11 cellular contexts compared by ENCODE assay signal in the genomic region with DNA sequence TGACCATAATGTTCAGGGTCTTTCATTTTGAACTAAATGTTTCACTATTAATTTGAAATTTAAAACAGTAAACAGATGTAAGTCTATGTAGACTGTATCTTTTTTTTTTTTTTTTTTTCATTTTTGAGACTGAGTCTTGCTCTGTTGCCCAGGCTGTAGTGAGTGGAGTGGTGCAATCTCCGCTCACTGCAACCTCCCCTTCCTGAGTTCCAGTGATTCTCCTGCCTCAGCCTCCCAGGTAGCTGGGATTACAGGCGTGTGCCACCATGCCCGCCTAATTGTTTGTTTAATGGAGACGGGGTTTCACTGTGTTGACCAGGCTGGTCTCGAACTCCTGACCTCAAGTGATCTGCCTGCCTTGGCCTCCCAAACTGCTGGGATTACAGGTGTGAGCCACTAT. TPM values are rescaled to one million over a fixed set of nuclear protein-coding genes. Genes with fewer than 3 reads are reported as not detected.
DNase-seq lines count a peak whose midpoint lies in the region; ATAC-seq and TF ChIP-seq lines count a peak whose summit lies in the region.
"Not testable (repeated sequence)": the region's sequence is repeated elsewhere in the genome, so short reads cannot be mapped to it uniquely, and the experiment has no call there.
"Had no signal": no experiment of that assay in that cellular context is flagged by ENCODE, and none has a peak within 500 bp of the region (broad histone marks: within the 10 kb centered on the region; RNA-seq: fewer than 3 reads in every experiment).

No MANE protein-coding gene starts in this region.

- not testable (repeated sequence) for H3K23me2 ChIP-seq in H9 (ENCODE audit: insufficient read length, low read depth, low read length, poor library complexity, severe bottlenecking)

- H3K4ac ChIP-seq in H9 (ENCODE audit: low read depth, low read length) = not testable (repeated sequence)

- POLR2A ChIA-PET in naive thymus-derived CD4-positive, alpha-beta T cell (lab: Charles Lee) = interaction anchor here (0.9 to 1.0 kb wide), 2 partner anchors 9 to 88 kb away, joined by 4 read pairs; no protein-coding TSS in a partner anchor

- not testable (repeated sequence) for H4K91ac ChIP-seq in H9 (ENCODE audit: insufficient read length, low read depth, low read length)

- not testable (repeated sequence) for H3K9me3 ChIP-seq in H9 (ENCODE audit: control insufficient read depth, low read depth, low read length); SU-DHL-6 (ENCODE audit: insufficient read depth, low read length); mammary epithelial cell (replicated peaks; ENCODE audit: insufficient read depth, low read length); naive thymus-derived CD4-positive, alpha-beta T cell (ENCODE audit: control insufficient read depth in 2 of 3, low read length in 3 of 3); smooth muscle cell (replicated peaks; ENCODE audit: low read depth)

- H4K20me1 ChIP-seq in H9 (ENCODE audit: control insufficient read depth, insufficient read depth, insufficient read length); SU-DHL-6 (ENCODE audit: low read depth, low read length); mammary epithelial cell (ENCODE audit: insufficient read depth, low read length): not testable (repeated sequence)
- H4K20me1 ChIP-seq in smooth muscle cell (ENCODE audit: low read depth) = peaks cover 100% of the 10 kb centered on the region

- not testable (repeated sequence) for H3K27me3 Mint-ChIP-seq in H9 (ENCODE audit: low read depth); activated T-helper 17 cell treated with anti-CD3 and anti-CD28 coated beads, Interleukin-2, amount 50 U/mL, for 72 hours; glutamatergic neuron (ENCODE audit: unreplicated experiment); naive thymus-derived CD4-positive, alpha-beta T cell

- CTCF ChIA-PET in mammary epithelial cell (lab: Charles Lee; ENCODE audit: low non-redundant PET) = not testable (repeated sequence)
- CTCF ChIA-PET in naive thymus-derived CD4-positive, alpha-beta T cell (lab: Charles Lee) = interaction anchor here (0.6 to 2.2 kb wide), 2 partner anchors 32 to 33 kb away, joined by 4 to 6 read pairs; no protein-coding TSS in a partner anchor

- dilution Hi-C loops in mammary epithelial cell (cut with HindIII; ENCODE audit: low sequenced_read_pairs) = not testable (repeated sequence)

- not testable (repeated sequence) for H3K9me2 ChIP-seq in SU-DHL-6 (replicated peaks; ENCODE audit: insufficient read depth, low read length)

- H3K9me3 Mint-ChIP-seq in H9; activated T-helper 17 cell treated with anti-CD3 and anti-CD28 coated beads, Interleukin-2, amount 50 U/mL, for 72 hours; glutamatergic neuron (ENCODE audit: unreplicated experiment); naive thymus-derived CD4-positive, alpha-beta T cell: not testable (repeated sequence)

- peaks cover 24% of the 10 kb centered on the region; the same call in 1 of the 2 replicates for H3K79me2 ChIP-seq in H9 (ENCODE audit: insufficient read depth, low read length)
- H3K79me2 ChIP-seq in SU-DHL-6 (ENCODE audit: insufficient read depth, low read length) = peaks cover 91% of the 10 kb centered on the region
- peaks cover 89% of the 10 kb centered on the region for H3K79me2 ChIP-seq in mammary epithelial cell (ENCODE audit: insufficient read depth, low read length)
- peaks cover 99% of the 10 kb centered on the region for H3K79me2 ChIP-seq in smooth muscle cell (ENCODE audit: low read depth)

- not testable (repeated sequence) for H3K4me3 ChIP-seq in SU-DHL-6 (ENCODE audit: insufficient read depth, low read length, poor library complexity, severe bottlenecking); mammary epithelial cell (replicated peaks in 1 of 3; ENCODE audit: insufficient read depth in 1 of 3, low read depth in 2 of 3, low read length in 3 of 3); naive thymus-derived CD4-positive, alpha-beta T cell (ENCODE audit: low read length)
- H3K4me3 ChIP-seq in smooth muscle cell = peak overlapping the region; percentile 28

- not testable (repeated sequence) for H4K5ac ChIP-seq in H9 (ENCODE audit: insufficient read length, low read depth, low read length)

- BruUV-seq in mammary epithelial cell (replicated peaks; lab: Mats Ljungman, UMichigan) = not testable (repeated sequence)

- H3K27ac ChIP-seq in H9 (ENCODE audit: insufficient read length, low read depth, low read length); SU-DHL-6 (ENCODE audit: low read depth, low read length); mammary epithelial cell (ENCODE audit: insufficient read depth, low read depth, low read length): not testable (repeated sequence)
- H3K27ac ChIP-seq in naive thymus-derived CD4-positive, alpha-beta T cell (ENCODE audit: low read depth, low read length) = peak overlapping the region; percentile 56
- H3K27ac ChIP-seq in smooth muscle cell (ENCODE audit: low read depth) = peak overlapping the region; percentile 55

- no CpG with 5 or more reads among the region's 5 CpGs for WGBS in H9 (ENCODE audit: extremely low coverage, insufficient read length, low lambda C conversion rate)
- 92% methylated on average over 5 of the region's 5 CpGs for WGBS in mammary epithelial cell (ENCODE audit: low coverage, missing lambda C conversion rate)
- 97% methylated on average over 5 of the region's 5 CpGs for WGBS in smooth muscle cell (ENCODE audit: low lambda C conversion rate)

- not testable (repeated sequence) for H3K14ac ChIP-seq in H9 (ENCODE audit: insufficient read depth, low read length)

- H3K23ac ChIP-seq in H9 (ENCODE audit: insufficient read length, low read depth, low read length) = not testable (repeated sequence)

- peak overlapping the region in 1 of 3 experiments; percentile 73; a peak in 2 of 7 replicates for H3K27ac Mint-ChIP-seq in H9
- peak overlapping the region; percentile 35 for H3K27ac Mint-ChIP-seq in activated T-helper 17 cell treated with anti-CD3 and anti-CD28 coated beads, Interleukin-2, amount 50 U/mL, for 72 hours
- H3K27ac Mint-ChIP-seq in glutamatergic neuron (ENCODE audit: unreplicated experiment) = not testable (repeated sequence)
- H3K27ac Mint-ChIP-seq in naive thymus-derived CD4-positive, alpha-beta T cell = peak overlapping the region in 6 of 9 donors; percentile 25 to 77 (median 62)

- not testable (repeated sequence) for H3K18ac ChIP-seq in H9 (ENCODE audit: insufficient read length, low read depth, low read length)

- H3K4me3 Mint-ChIP-seq in H9 (peak overlapping the region; percentile 15 to 25; a peak in 1 of 5 replicates), glutamatergic neuron (ENCODE audit: unreplicated experiment) (peak overlapping the region; percentile 49)
- peak overlapping the region; percentile 67 for H3K4me3 Mint-ChIP-seq in activated T-helper 17 cell treated with anti-CD3 and anti-CD28 coated beads, Interleukin-2, amount 50 U/mL, for 72 hours
- H3K4me3 Mint-ChIP-seq in naive thymus-derived CD4-positive, alpha-beta T cell = peak overlapping the region; percentile 64 to 89 (median 77)

- not testable (repeated sequence) for H3K27me3 ChIP-seq in H9 (ENCODE audit: insufficient read depth, low read length); SU-DHL-6 (ENCODE audit: low read length); mammary epithelial cell (ENCODE audit: insufficient read depth, low read length); naive thymus-derived CD4-positive, alpha-beta T cell (ENCODE audit: control insufficient read depth in 2 of 2, insufficient read depth in 2 of 2, low read length in 2 of 2); smooth muscle cell (ENCODE audit: low read depth)

- not testable (repeated sequence) for H2AK5ac ChIP-seq in H9 (ENCODE audit: insufficient read length, low read length)

- in situ Hi-C loops in mammary epithelial cell (cut with MboI; ENCODE audit: low sequenced_read_pairs in 2 of 2) = not testable (repeated sequence)

- not testable (repeated sequence) for DNase-seq in H9; mammary epithelial cell; glutamatergic neuron; naive thymus-derived CD4-positive, alpha-beta T cell; smooth muscle cell (lab: John Stamatoyannopoulos, UW; ENCODE audit: unreplicated experiment)

- not testable (repeated sequence) for ATAC-seq in activated T-helper 17 cell treated with anti-CD3 and anti-CD28 coated beads, Interleukin-2, amount 50 U/mL, for 72 hours (replicated peaks); naive thymus-derived CD4-positive, alpha-beta T cell

- H3K4me2 ChIP-seq in H9 (ENCODE audit: insufficient read depth, insufficient read length, low read length) = not testable (repeated sequence)
- H3K4me2 ChIP-seq in SU-DHL-6 (ENCODE audit: low read depth, low read length, poor library complexity, severe bottlenecking) (peak overlapping the region; percentile 27), mammary epithelial cell (ENCODE audit: insufficient read depth, low read depth, low read length) (peak overlapping the region; percentile 69), smooth muscle cell (peak overlapping the region; percentile 69)

- not testable (repeated sequence) for H3K4me1 ChIP-seq in H9 (ENCODE audit: insufficient read depth, low read length)
- peaks cover 42% of the 10 kb centered on the region for H3K4me1 ChIP-seq in mammary epithelial cell (ENCODE audit: insufficient read depth, low read length)
- H3K4me1 ChIP-seq in naive thymus-derived CD4-positive, alpha-beta T cell (ENCODE audit: control insufficient read depth in 2 of 2, insufficient read depth in 2 of 2, low read length in 2 of 2) = peaks cover 37 to 62% of the 10 kb centered on the region in 2 donors
- H3K4me1 ChIP-seq in smooth muscle cell (ENCODE audit: low read depth) = peaks cover 47% of the 10 kb centered on the region

- intact Hi-C loops in mammary epithelial cell (cut with micrococcal nuclease); naive thymus-derived CD4-positive, alpha-beta T cell (cut with micrococcal nuclease): not testable (repeated sequence)

- not testable (repeated sequence) for H2AFZ ChIP-seq in H9 (ENCODE audit: low read length); SU-DHL-6 (ENCODE audit: low read depth, low read length, severe bottlenecking); mammary epithelial cell (ENCODE audit: low read depth, low read length); smooth muscle cell (ENCODE audit: low read depth)

- not testable (repeated sequence) for H3T11ph ChIP-seq in H9 (ENCODE audit: low read length)

- H3K36me3 Mint-ChIP-seq in H9 (ENCODE audit: insufficient read depth in 1 of 3, low read depth in 3 of 3) = peaks cover 31 to 66% (median 56%) of the 10 kb centered on the region in 3 experiments
- H3K36me3 Mint-ChIP-seq in activated T-helper 17 cell treated with anti-CD3 and anti-CD28 coated beads, Interleukin-2, amount 50 U/mL, for 72 hours (ENCODE audit: low read depth) = peaks cover 98% of the 10 kb centered on the region
- H3K36me3 Mint-ChIP-seq in glutamatergic neuron (ENCODE audit: unreplicated experiment) = not testable (repeated sequence)
- peaks cover 0 to 44% (median 27%) of the 10 kb centered on the region in 5 donors for H3K36me3 Mint-ChIP-seq in naive thymus-derived CD4-positive, alpha-beta T cell

- not testable (repeated sequence) for H3F3A ChIP-seq in SU-DHL-6 (ENCODE audit: insufficient read depth)
- peaks cover 16% of the 10 kb centered on the region for H3F3A ChIP-seq in smooth muscle cell (ENCODE audit: low read depth)

- H3K9ac ChIP-seq in H9 (ENCODE audit: extremely low read depth, insufficient read length, low read length); SU-DHL-6 (ENCODE audit: low read length); mammary epithelial cell (ENCODE audit: insufficient read depth, low read length); smooth muscle cell (ENCODE audit: low read depth): not testable (repeated sequence)

- not testable (repeated sequence) for H2BK15ac ChIP-seq in H9 (ENCODE audit: low read depth, low read length)

- not testable (repeated sequence) for H2BK5ac ChIP-seq in H9 (ENCODE audit: insufficient read length, low read length)

- H3K56ac ChIP-seq in H9 (ENCODE audit: insufficient read length, low read depth, low read length) = not testable (repeated sequence)

- H4K8ac ChIP-seq in H9 (replicated peaks; ENCODE audit: insufficient read length, low read depth, low read length) = not testable (repeated sequence)

- H3K4me1 Mint-ChIP-seq in H9 (peaks cover 20 to 52% of the 10 kb centered on the region in 2 experiments), glutamatergic neuron (ENCODE audit: low read depth, unreplicated experiment) (peaks cover 18% of the 10 kb centered on the region)
- peaks cover 40% of the 10 kb centered on the region for H3K4me1 Mint-ChIP-seq in activated T-helper 17 cell treated with anti-CD3 and anti-CD28 coated beads, Interleukin-2, amount 50 U/mL, for 72 hours
- peaks cover 55 to 88% (median 77%) of the 10 kb centered on the region in 7 donors for H3K4me1 Mint-ChIP-seq in naive thymus-derived CD4-positive, alpha-beta T cell

- H3K36me3 ChIP-seq in SU-DHL-6 (ENCODE audit: low read length); smooth muscle cell (ENCODE audit: low read depth): not testable (repeated sequence)
- peaks cover 17% of the 10 kb centered on the region for H3K36me3 ChIP-seq in mammary epithelial cell (ENCODE audit: insufficient read depth, low read length)
- H3K36me3 ChIP-seq in naive thymus-derived CD4-positive, alpha-beta T cell (ENCODE audit: control insufficient read depth in 2 of 3, insufficient read depth in 3 of 3, low read length in 3 of 3) = peaks cover 0 to 33% (median 13%) of the 10 kb centered on the region in 3 experiments

- H2BK20ac ChIP-seq in H9 (ENCODE audit: low read depth, low read length, poor library complexity, severe bottlenecking) = not testable (repeated sequence)

- peaks cover 16% of the 10 kb centered on the region for H3K79me1 ChIP-seq in H9 (ENCODE audit: insufficient read depth, low read depth, low read length, poor library complexity, severe bottlenecking)

- TF ChIP-seq CTCF in H9 (conservative IDR thresholded peaks at IDR 0.05); SU-DHL-6 (IDR thresholded peaks at IDR 0.05; ENCODE audit: insufficient read depth, low read length, poor library complexity, severe bottlenecking); mammary epithelial cell (conservative IDR thresholded peaks at IDR 0.05 in 1 of 2, IDR thresholded peaks at IDR 0.05 in 1 of 2; ENCODE audit: extremely low read depth in 1 of 2, insufficient read depth in 1 of 2, low read depth in 1 of 2, low read length in 2 of 2); glutamatergic neuron (IDR thresholded peaks at IDR 0.05; ENCODE audit: partially characterized antibody, unreplicated experiment); smooth muscle cell (IDR thresholded peaks at IDR 0.05; ENCODE audit: borderline replicate concordance, insufficient read depth, poor library complexity, severe bottlenecking): not testable (repeated sequence)

- not testable (repeated sequence) for H2BK12ac ChIP-seq in H9 (ENCODE audit: insufficient read length, low read depth, low read length)

- H2BK120ac ChIP-seq in H9 (ENCODE audit: low read depth, low read length, poor library complexity, severe bottlenecking) = not testable (repeated sequence)

RNA-seq across cellular contexts. Expression of a gene that starts 6.4 kb away (rescaled TPM):
- 76.4 and 76.8 TPM in 2 replicates for total RNA-seq in H9 (2021)
- 10 to 100 TPM; 80.9 to 91.5 TPM for total RNA-seq in activated T-helper 17 cell treated with anti-CD3 and anti-CD28 coated beads, Interleukin-2, amount 50 U/mL, for 72 hours
- total RNA-seq in mammary epithelial cell = 10 to 100 TPM; 55.3 to 56.9 TPM
- polyA plus RNA-seq in mammary epithelial cell = 38.9 TPM
- polyA minus RNA-seq in mammary epithelial cell = 74.9 TPM
- 34.8 TPM for total RNA-seq in glutamatergic neuron (ENCODE audit: unreplicated experiment)
- 100 to 1,000 TPM in 2 of 5 experiments, 10 to 100 TPM in 3; 62.7 to 103 (median 79.6) TPM for total RNA-seq in naive thymus-derived CD4-positive, alpha-beta T cell
- polyA plus RNA-seq in naive thymus-derived CD4-positive, alpha-beta T cell = 10 to 100 TPM; 10.2 to 13.6 TPM
- 48.6 and 51.5 TPM in 2 replicates for total RNA-seq in smooth muscle cell
- polyA plus RNA-seq in smooth muscle cell = 10.1 and 10.2 TPM in 2 replicates

RNA-seq across cellular contexts. Expression of a gene that starts 37.3 kb away (rescaled TPM):
- total RNA-seq in H9 (2021) (not detected in 2 replicates), mammary epithelial cell (not detected), glutamatergic neuron (ENCODE audit: unreplicated experiment) (not detected), smooth muscle cell (not detected in 2 replicates)
- total RNA-seq in activated T-helper 17 cell treated with anti-CD3 and anti-CD28 coated beads, Interleukin-2, amount 50 U/mL, for 72 hours = not detected
- polyA plus RNA-seq in mammary epithelial cell (not detected), smooth muscle cell (0.49 TPM in 1 of 2 replicates, not detected in the other)
- polyA minus RNA-seq in mammary epithelial cell = not detected
- not detected for total RNA-seq in naive thymus-derived CD4-positive, alpha-beta T cell
- polyA plus RNA-seq in naive thymus-derived CD4-positive, alpha-beta T cell = not detected
- total RNA-seq: Daoy, tibial nerve had no signal

RNA-seq across cellular contexts. Expression of a gene that starts 50.2 kb away (rescaled TPM):
- not detected in 2 replicates for total RNA-seq in H9 (2021)
- total RNA-seq in activated T-helper 17 cell treated with anti-CD3 and anti-CD28 coated beads, Interleukin-2, amount 50 U/mL, for 72 hours = not detected
- total RNA-seq in mammary epithelial cell = not detected
- polyA plus RNA-seq in mammary epithelial cell = not detected
- not detected for polyA minus RNA-seq in mammary epithelial cell
- total RNA-seq in glutamatergic neuron (ENCODE audit: unreplicated experiment) = not detected
- total RNA-seq in naive thymus-derived CD4-positive, alpha-beta T cell = not detected
- under 1 TPM; 0.13 to 0.18 TPM for polyA plus RNA-seq in naive thymus-derived CD4-positive, alpha-beta T cell
- total RNA-seq in smooth muscle cell = 0.04 and 0.40 TPM in 2 replicates
- 0.38 TPM in 1 of 2 replicates, not detected in the other for polyA plus RNA-seq in smooth muscle cell
- total RNA-seq: body of pancreas, Daoy, right cardiac atrium had no signal
- polyA plus RNA-seq: right cardiac atrium had no signal

RNA-seq across cellular contexts. Expression of a gene that starts 55.2 kb away (rescaled TPM):
- total RNA-seq in H9 (2021) (144 and 147 TPM in 2 replicates), mammary epithelial cell (100 to 1,000 TPM in 1 of 2 donors, 10 to 100 TPM in 1; 43.5 to 158 TPM), glutamatergic neuron (ENCODE audit: unreplicated experiment) (105 TPM), smooth muscle cell (45.7 and 65.3 TPM in 2 replicates)
- total RNA-seq in activated T-helper 17 cell treated with anti-CD3 and anti-CD28 coated beads, Interleukin-2, amount 50 U/mL, for 72 hours = 100 to 1,000 TPM; 193 to 216 TPM
- polyA plus RNA-seq in mammary epithelial cell (91.8 TPM), smooth muscle cell (176 and 181 TPM in 2 replicates)
- polyA minus RNA-seq in mammary epithelial cell = 102 TPM
- total RNA-seq in naive thymus-derived CD4-positive, alpha-beta T cell = 100 to 1,000 TPM; 147 to 215 (median 201) TPM
- 100 to 1,000 TPM; 493 to 529 TPM for polyA plus RNA-seq in naive thymus-derived CD4-positive, alpha-beta T cell

Comparison
In these comparisons a context has a peak if more than half of its experiments do, and no peak if none do; other contexts are left out.
1. H3K4me3 Mint-ChIP-seq: peak in every context shown above with its lines; median percentile 77 in naive thymus-derived CD4-positive, alpha-beta T cell; 67 in activated T-helper 17 cell treated with anti-CD3 and anti-CD28 coated beads, Interleukin-2, amount 50 U/mL, for 72 hours; 49 in glutamatergic neuron; 20 in H9.